ENCODE assay signal across 13 cellular contexts in the genomic region with DNA sequence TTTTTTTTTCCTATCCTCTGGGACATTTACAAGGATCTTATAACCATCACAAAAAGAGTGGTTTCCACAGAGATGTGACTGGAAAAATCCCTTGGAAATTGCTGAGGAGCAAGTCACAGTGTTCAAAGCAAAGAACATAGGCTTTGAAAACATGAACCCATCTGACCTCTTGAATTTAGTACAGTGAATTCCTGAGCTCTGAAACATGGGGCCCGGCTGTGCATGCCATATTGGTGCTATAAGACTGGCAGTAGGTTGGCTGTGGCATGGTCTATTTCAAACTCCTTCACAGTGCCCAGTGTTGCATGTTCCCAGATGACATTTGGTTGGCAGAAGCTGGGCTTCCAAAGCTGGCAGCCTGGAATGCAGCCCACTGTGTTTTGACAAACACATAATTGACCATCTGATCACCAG.
DNase-seq lines count a peak whose midpoint lies in the region; ATAC-seq, FAIRE-seq and TF ChIP-seq lines count a peak whose summit lies in the region.
"Had no signal": no experiment of that assay in that cellular context is flagged by ENCODE, and none has a peak within 500 bp of the region (broad histone marks: within the 10 kb centered on the region; RNA-seq: fewer than 3 reads in every experiment).

No MANE protein-coding gene starts in this region.

- H3K27ac ChIP-seq in foreskin keratinocyte, result no peak overlapping the region
- no peak overlapping the region for H3K27ac ChIP-seq in esophagus squamous epithelium
- H3K27ac ChIP-seq: VCaP had no signal

- H3K4me3 ChIP-seq in esophagus squamous epithelium, result no peak overlapping the region
- H3K4me3 ChIP-seq: esophagus muscularis mucosa had no signal

- intact Hi-C loops in sciatic nerve (cut with DNase I) (no loop called here), esophagus squamous epithelium (cut with DNase I) (no loop called here)

- H3K27me3 ChIP-seq in foreskin keratinocyte (no peaks in the 10 kb centered on the region), esophagus squamous epithelium (no peaks in the 10 kb centered on the region)
- H3K27me3 ChIP-seq: esophagus muscularis mucosa had no signal

- TF ChIP-seq POLR2A in esophagus squamous epithelium (IDR thresholded peaks at IDR 0.05), result no peak

- TF ChIP-seq CTCF in foreskin keratinocyte (conservative IDR thresholded peaks at IDR 0.05) (no peak), esophagus squamous epithelium (IDR thresholded peaks at IDR 0.05) (no peak)

- in situ Hi-C loops in G401 (cut with HindIII; ENCODE audit: low sequenced_read_pairs), result no loop called here

- DNase-seq in G401 (ENCODE audit: low spot score) (peak; percentile 95), foreskin keratinocyte (peak; percentile 24 to 65), sciatic nerve (ENCODE audit: low spot score) (no peak), GM19239 (ENCODE audit: insufficient read length, low spot score) (no peak), esophagus squamous epithelium (lab: John Stamatoyannopoulos, UW) (no peak)
- DNase-seq in activated T-cell treated with anti-CD3 and anti-CD28 coated beads, Interleukin-2, amount 50 U/mL, for 48 hours, result no peak
- DNase-seq: activated T-cell treated with anti-CD3 and anti-CD28 coated beads, Interleukin-2, amount 50 U/mL, for 1 hour had no signal

- H3K4me1 ChIP-seq in foreskin keratinocyte (peaks cover 14% of the 10 kb centered on the region), esophagus squamous epithelium (peaks cover 0 to 43% (median 5%) of the 10 kb centered on the region in 3 donors)

- no peaks in the 10 kb centered on the region for H3K9me3 ChIP-seq in esophagus squamous epithelium
- H3K9me3 ChIP-seq: esophagus muscularis mucosa had no signal

- no peak for FAIRE-seq in GM19239 (lab: Jason Lieb, UNC)
- FAIRE-seq: GM12891 had no signal

- ATAC-seq in SK-N-SH treated with all-trans-retinoic acid at 6 μM for 48 hours (peak; percentile 26), foreskin keratinocyte (peak; percentile 35), sciatic nerve (peak; percentile 19), GM21825 (IDR thresholded peaks at IDR 0.05; ENCODE audit: unreplicated experiment) (no peak)
- ATAC-seq: stimulated activated effector memory CD8-positive, alpha-beta T cell treated with anti-CD3 and anti-CD28 coated beads, Interleukin-12 subunit alpha, Interleukin-12 subunit beta, amount 100 ng/mL, for 72 hours had no signal

- 50 to 63% methylated on average over 1 of the region's 1 CpG for WGBS in esophagus squamous epithelium, 2 donors

- H3K36me3 ChIP-seq in esophagus squamous epithelium, result no peaks in the 10 kb centered on the region
- H3K36me3 ChIP-seq: esophagus muscularis mucosa had no signal

TF ChIP-seq in SK-N-SH treated with all-trans-retinoic acid at 6 μM for 48 hours, 23 proteins besides CTCF, POLR2A, EP300 and RAD21:
- TF ChIP-seq ARNTL (CRISPR knock-in tag; IDR thresholded peaks at IDR 0.05; ENCODE audit: borderline replicate concordance, low read depth) (no peak), ESRRG (CRISPR knock-in tag; IDR thresholded peaks at IDR 0.05) (no peak), ZFP3 (CRISPR knock-in tag; IDR thresholded peaks at IDR 0.05) (no peak), CSRNP3 (CRISPR knock-in tag; IDR thresholded peaks at IDR 0.05) (no peak), TCF4 (CRISPR knock-in tag; IDR thresholded peaks at IDR 0.05; ENCODE audit: borderline replicate concordance) (no peak), ZC3H10 (CRISPR knock-in tag; IDR thresholded peaks at IDR 0.05) (no peak), ISL1 (CRISPR knock-in tag; IDR thresholded peaks at IDR 0.05) (peak; percentile 22; the same call in 1 of the 2 replicates)

Comparison
In these comparisons a context has a peak if more than half of its experiments do, and no peak if none do; other contexts are left out.
1. DNase-seq: peak in G401 (single experiment) and foreskin keratinocyte (2 of 2); none in sciatic nerve (single experiment), GM19239 (single experiment), activated T-cell treated with anti-CD3 and anti-CD28 coated beads, Interleukin-2, amount 50 U/mL, for 48 hours (0 of 2) and esophagus squamous epithelium (single experiment).